8 cellular contexts compared by ENCODE assay signal in genomic region chr17:28233872-28234856, GRCh38.
A peak's percentile ranks its signal among the peaks of the same experiment; 100 is the strongest.
DNase-seq lines count a peak whose midpoint lies in the region; ATAC-seq and TF ChIP-seq lines count a peak whose summit lies in the region.
"Not testable (repeated sequence)": the region's sequence is repeated elsewhere in the genome, so short reads cannot be mapped to it uniquely, and the experiment has no call there.

No MANE protein-coding gene starts in this region.

- H3K79me2 ChIP-seq in hepatocyte: not testable (repeated sequence)

- H3K4me1 ChIP-seq in breast epithelium; hepatocyte (ENCODE audit: insufficient read depth); mucosa of descending colon (ENCODE audit: low read depth); vagina: not testable (repeated sequence)

- not testable (repeated sequence) for H4K20me1 ChIP-seq in hepatocyte (ENCODE audit: insufficient read depth, poor library complexity, severe bottlenecking)

- peak; percentile 22 for TF ChIP-seq POLR2A in breast epithelium (IDR thresholded peaks at IDR 0.05)
- TF ChIP-seq POLR2A in vagina (IDR thresholded peaks at IDR 0.05): not testable (repeated sequence)

- not testable (repeated sequence) for H2AFZ ChIP-seq in hepatocyte

- not testable (repeated sequence) for H3K36me3 ChIP-seq in breast epithelium; hepatocyte (replicated peaks; ENCODE audit: insufficient read depth, low read depth); mucosa of descending colon (ENCODE audit: low read depth); vagina

- intact Hi-C loops in breast epithelium (cut with DNase I; ENCODE audit: low total_unique reads); mucosa of descending colon (cut with DNase I, micrococcal nuclease); vagina (cut with DNase I): not testable (repeated sequence)

- not testable (repeated sequence) for H3K9me3 ChIP-seq in breast epithelium; hepatocyte (ENCODE audit: low read depth); mucosa of descending colon; vagina

- TF ChIP-seq CTCF in breast epithelium (IDR thresholded peaks at IDR 0.05); hepatocyte (IDR thresholded peaks at IDR 0.05; ENCODE audit: poor library complexity); mucosa of descending colon (IDR thresholded peaks at IDR 0.05); vagina (IDR thresholded peaks at IDR 0.05): not testable (repeated sequence)

- H3K9me2 ChIP-seq in hepatocyte (replicated peaks; ENCODE audit: insufficient read depth): not testable (repeated sequence)

- WGBS in hepatocyte (ENCODE audit: low lambda C conversion rate, missing lambda C conversion rate): 63% methylated on average over 22 of the region's 22 CpGs

- ATAC-seq in mucosa of descending colon: peak; percentile 57

- H3K4me3 ChIP-seq in breast epithelium (peak overlapping the region in 2 of 3 donors; percentile 53 to 59), skin epidermis (peak overlapping the region; percentile 1 to 38 (median 19)), vagina (peak overlapping the region in 1 of 2 donors; percentile 24)
- not testable (repeated sequence) for H3K4me3 ChIP-seq in hepatocyte, mucosa of descending colon

- H3K27me3 ChIP-seq in breast epithelium, hepatocyte, vagina: not testable (repeated sequence)

- DNase-seq in ELF-1 (ENCODE audit: low read depth, low spot score) (peak; percentile 81), NCI-H146 (lab: John Stamatoyannopoulos, UW) (peak; percentile 2), NCI-H774 (lab: John Stamatoyannopoulos, UW) (peak; percentile 69), breast epithelium (ENCODE audit: low spot score in 2 of 2) (peak; percentile 86 to 90), hepatocyte (ENCODE audit: low spot score) (peak; percentile 58), mucosa of descending colon (peak; percentile 74 to 83 (median 80))
- not testable (repeated sequence) for DNase-seq in vagina (ENCODE audit: extremely low spot score in 2 of 2)

- H3K27ac ChIP-seq in breast epithelium: peak overlapping the region; percentile 90 to 93
- peak overlapping the region; percentile 70 for H3K27ac ChIP-seq in hepatocyte
- peak overlapping the region in 14 of 21 experiments; percentile 32 to 77 (median 63) for H3K27ac ChIP-seq in skin epidermis
- peak overlapping the region; percentile 59 for H3K27ac ChIP-seq in vagina

- H3K4me2 ChIP-seq in hepatocyte: peak overlapping the region; percentile 54
